Comparison of ENCODE assay signal across 23 cellular contexts in the genomic region with DNA sequence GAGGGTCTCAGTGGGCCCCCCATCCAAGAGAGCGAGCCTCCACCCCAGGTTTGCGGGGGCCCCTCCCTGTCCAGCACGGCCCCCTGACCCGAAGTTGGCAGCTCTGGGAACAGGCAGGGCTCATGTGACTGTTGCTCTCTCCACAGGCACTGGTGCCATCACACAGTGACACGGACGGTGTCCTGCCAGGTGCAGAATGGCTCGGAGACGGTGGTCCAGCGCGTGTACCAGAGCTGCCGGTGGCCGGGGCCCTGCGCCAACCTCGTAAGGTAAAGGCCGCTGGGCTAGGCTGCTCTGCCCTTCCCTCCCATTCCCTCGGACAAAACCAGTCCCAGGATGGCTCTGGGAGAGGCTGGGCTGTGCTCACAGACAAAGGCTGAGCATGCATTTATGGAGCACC. TPM values are rescaled to one million over a fixed set of nuclear protein-coding genes. Genes with fewer than 3 reads are reported as not detected.
DNase-seq lines count a peak whose midpoint lies in the region; ATAC-seq, FAIRE-seq and TF ChIP-seq lines count a peak whose summit lies in the region.
"Had no signal": no experiment of that assay in that cellular context is flagged by ENCODE, and none has a peak within 500 bp of the region (broad histone marks: within the 10 kb centered on the region; RNA-seq: fewer than 3 reads in every experiment).

No MANE protein-coding gene starts in this region.

- no peak overlapping the region for H3K14ac ChIP-seq in H1 (ENCODE audit: insufficient read length)

- POLR2A ChIA-PET in SK-N-SH (lab: Yijun Ruan, JAX) (no interaction called here), H1 (lab: Charles Lee; ENCODE audit: partially characterized antibody) (interaction anchor here (0.5 kb wide), 1 partner anchor 64 kb away, joined by 4 read pairs; no protein-coding TSS in a partner anchor)
- POLR2A ChIA-PET in naive thymus-derived CD4-positive, alpha-beta T cell (lab: Charles Lee) = no interaction called here

- no peak for TF ChIP-seq CTCF in SK-N-SH (IDR thresholded peaks at IDR 0.05)
- no peak for TF ChIP-seq CTCF in H1 (IDR thresholded peaks at IDR 0.05; ENCODE audit: control extremely low read depth in 1 of 3, insufficient read depth in 1 of 3, low read depth in 1 of 3, low read length in 3 of 3)
- no peak for TF ChIP-seq CTCF in upper lobe of right lung (IDR thresholded peaks at IDR 0.05)

- no peaks in the 10 kb centered on the region for H3K9me2 ChIP-seq in SK-N-SH

- peak overlapping the region; percentile 61; the same call in 1 of the 2 replicates for H2BK5ac ChIP-seq in H1 (ENCODE audit: low read depth, low read length)

- H3K27ac Mint-ChIP-seq in naive thymus-derived CD4-positive, alpha-beta T cell = no peak overlapping the region
- H3K27ac Mint-ChIP-seq: HFFc6 had no signal

- H3K23me2 ChIP-seq in H1 (ENCODE audit: low read depth, low read length) = no peaks in the 10 kb centered on the region

- H3K18ac ChIP-seq in H1 (ENCODE audit: extremely low read depth, low read length) = no peak overlapping the region

- WGBS in SK-N-SH (ENCODE audit: low lambda C conversion rate) = 72% methylated on average over 16 of the region's 16 CpGs
- 93% methylated on average over 16 of the region's 16 CpGs; no CpG with 5 or more reads in 1 of the 2 experiments for WGBS in H1 (ENCODE audit: extremely low coverage in 1 of 2, insufficient coverage in 1 of 2, insufficient read length in 1 of 2, insufficient replicate concordance in 2 of 2, low coverage in 1 of 2, low lambda C conversion rate in 2 of 2, missing lambda C conversion rate in 1 of 2), 2 experiments

- H4K20me1 ChIP-seq in SK-N-SH (ENCODE audit: insufficient read depth) = no peaks in the 10 kb centered on the region
- H4K20me1 ChIP-seq in H1 (replicated peaks in 1 of 2; ENCODE audit: control insufficient read depth in 1 of 2, insufficient read depth in 2 of 2, low read length in 2 of 2) = peaks cover 0 to 8% of the 10 kb centered on the region in 2 experiments

- peak overlapping the region; percentile 71; the same call in 1 of the 2 replicates for H2BK12ac ChIP-seq in H1 (ENCODE audit: low read depth, low read length)

- H3K79me2 ChIP-seq in SK-N-SH (ENCODE audit: insufficient read depth) = no peaks in the 10 kb centered on the region
- peaks cover 0 to 5% of the 10 kb centered on the region in 2 experiments; a peak in 1 of 4 replicates for H3K79me2 ChIP-seq in H1 (ENCODE audit: control insufficient read depth in 1 of 2, insufficient read depth in 2 of 2, low read length in 2 of 2)

- no peak overlapping the region for H3K9ac ChIP-seq in SK-N-SH
- no peak overlapping the region for H3K9ac ChIP-seq in H1 (replicated peaks in 1 of 4; ENCODE audit: extremely low read depth in 1 of 4, low read depth in 3 of 4, low read length in 3 of 4)
- H3K9ac ChIP-seq: GM23248 had no signal

- no peak overlapping the region for H3K23ac ChIP-seq in H1 (ENCODE audit: insufficient read length)

- no peak overlapping the region for H3K56ac ChIP-seq in H1 (replicated peaks; ENCODE audit: insufficient read length, low read depth, low read length)

- TF ChIP-seq RAD21 in SK-N-SH (IDR thresholded peaks at IDR 0.05; ENCODE audit: low read length) (no peak), H1 (IDR thresholded peaks at IDR 0.05 in 1 of 2, conservative IDR thresholded peaks at IDR 0.05 in 1 of 2; ENCODE audit: low read depth in 2 of 2, low read length in 2 of 2) (no peak)

- H3K27ac ChIP-seq in SK-N-SH (ENCODE audit: low read depth in 2 of 2, low read length in 1 of 2) (no peak overlapping the region), H1 (ENCODE audit: low read depth, low read length) (no peak overlapping the region), upper lobe of right lung (no peak overlapping the region)
- H3K27ac ChIP-seq in naive thymus-derived CD4-positive, alpha-beta T cell (ENCODE audit: low read depth, low read length) = no peak overlapping the region
- H3K27ac ChIP-seq: 22Rv1, GM23248 had no signal

- no peak overlapping the region for H2AK5ac ChIP-seq in H1 (ENCODE audit: low read depth, low read length)

- no peak for TF ChIP-seq POLR2A in H1 (IDR thresholded peaks at IDR 0.05; ENCODE audit: control extremely low read depth in 1 of 2, low read depth in 2 of 2, low read length in 2 of 2)

- H3K36me3 ChIP-seq in SK-N-SH (replicated peaks in 1 of 2; ENCODE audit: control insufficient read depth in 1 of 2, insufficient read depth in 2 of 2, low read length in 1 of 2) = no peaks in the 10 kb centered on the region
- no peaks in the 10 kb centered on the region for H3K36me3 ChIP-seq in H1 (ENCODE audit: control insufficient read depth in 2 of 4, insufficient read depth in 4 of 4, low read length in 3 of 4)
- H3K36me3 ChIP-seq in upper lobe of right lung = no peaks in the 10 kb centered on the region
- no peaks in the 10 kb centered on the region for H3K36me3 ChIP-seq in naive thymus-derived CD4-positive, alpha-beta T cell (ENCODE audit: control insufficient read depth in 2 of 3, insufficient read depth in 3 of 3, low read length in 3 of 3)
- H3K36me3 ChIP-seq: HAP-1 had no signal

- H3K4me3 ChIP-seq in SK-N-SH (ENCODE audit: low read depth in 2 of 2, low read length in 1 of 2) (no peak overlapping the region), H1 (ENCODE audit: extremely low read depth in 1 of 4, insufficient read depth in 2 of 4, low read depth in 3 of 4, low read length in 4 of 4) (no peak overlapping the region), upper lobe of right lung (no peak overlapping the region)
- H3K4me3 ChIP-seq in naive thymus-derived CD4-positive, alpha-beta T cell (ENCODE audit: low read length) = no peak overlapping the region
- H3K4me3 ChIP-seq: GM23248, HAP-1 had no signal

- ATAC-seq in SK-N-SH treated with all-trans-retinoic acid at 6 μM for 48 hours = no peak; the same call in 2 of the 3 replicates
- ATAC-seq in upper lobe of right lung = peak; percentile 23
- ATAC-seq in naive thymus-derived CD4-positive, alpha-beta T cell = no peak

- no peak overlapping the region for H2AFZ ChIP-seq in SK-N-SH (ENCODE audit: low read depth)
- H2AFZ ChIP-seq in H1 (ENCODE audit: low read length) = no peak overlapping the region
- H2AFZ ChIP-seq: GM23248 had no signal

- no peaks in the 10 kb centered on the region for H3K36me3 Mint-ChIP-seq in naive thymus-derived CD4-positive, alpha-beta T cell
- H3K36me3 Mint-ChIP-seq: CD4-positive, alpha-beta memory T cell had no signal

- DNase-seq in SK-N-SH (peak; percentile 14), H1 (ENCODE audit: low read depth in 1 of 2, low spot score in 2 of 2) (no peak), upper lobe of right lung (no peak), putamen (ENCODE audit: low spot score) (no peak)
- DNase-seq in naive thymus-derived CD4-positive, alpha-beta T cell = no peak
- DNase-seq: AML-193; C1 segment of cervical spinal cord; Calu3; CD4-positive, alpha-beta memory T cell; COR-L47; DMS53; DMS79 treated with DMSO at 0.1 percent for 48 hours; GF-D8; GM23248; HFFc6 had no signal

- H4K5ac ChIP-seq in H1 (ENCODE audit: insufficient read length, low read depth, low read length) = no peak overlapping the region

- H2BK120ac ChIP-seq in H1 (replicated peaks; ENCODE audit: low read depth, low read length) = no peak overlapping the region

- CTCF ChIA-PET in SK-N-SH (lab: Yijun Ruan, JAX) (interaction anchor here (1.1 to 4.7 kb wide), 4 partner anchors 8 to 88 kb away, joined by 3 to 38 read pairs (median 4); no protein-coding TSS in a partner anchor), H1 (lab: Charles Lee; ENCODE audit: partially characterized antibody) (interaction anchor here (1.2 to 32.6 kb wide), 3 partner anchors 9 to 88 kb away, joined by 4 to 728 read pairs (median 4); a partner anchor contains a TSS)
- CTCF ChIA-PET in naive thymus-derived CD4-positive, alpha-beta T cell (lab: Charles Lee) = no interaction called here

- H3K9me3 Mint-ChIP-seq in naive thymus-derived CD4-positive, alpha-beta T cell = no peaks in the 10 kb centered on the region
- H3K9me3 Mint-ChIP-seq: CD4-positive, alpha-beta memory T cell; HFFc6 had no signal

- H3K27me3 Mint-ChIP-seq in naive thymus-derived CD4-positive, alpha-beta T cell = peaks cover 0 to 18% (median 6%) of the 10 kb centered on the region in 5 donors

- H4K8ac ChIP-seq in H1 (ENCODE audit: extremely low read depth, insufficient read depth, low read length) = no peak overlapping the region

- intact Hi-C loops in upper lobe of right lung (cut with DNase I) = no loop called here
- intact Hi-C loops in naive thymus-derived CD4-positive, alpha-beta T cell (cut with micrococcal nuclease) = no loop called here

- H3K4ac ChIP-seq in H1 (replicated peaks; ENCODE audit: insufficient read length, low read depth, low read length) = no peak overlapping the region

- no peaks in the 10 kb centered on the region; the same call in 1 of the 2 replicates for H3K79me1 ChIP-seq in H1 (ENCODE audit: low read depth, low read length)

- H3K27me3 ChIP-seq in SK-N-SH (ENCODE audit: insufficient read depth) = peaks cover 42% of the 10 kb centered on the region
- H3K27me3 ChIP-seq in H1 (replicated peaks in 1 of 4; ENCODE audit: control insufficient read depth in 3 of 4, extremely low read depth in 1 of 4, insufficient read depth in 3 of 4, low read length in 3 of 4) = no peaks in the 10 kb centered on the region
- peaks cover 4% of the 10 kb centered on the region for H3K27me3 ChIP-seq in upper lobe of right lung
- H3K27me3 ChIP-seq in naive thymus-derived CD4-positive, alpha-beta T cell (ENCODE audit: control insufficient read depth in 2 of 2, insufficient read depth in 2 of 2, low read length in 2 of 2) = no peaks in the 10 kb centered on the region

- no peaks in the 10 kb centered on the region for H3F3A ChIP-seq in SK-N-SH (replicated peaks; ENCODE audit: insufficient read depth)

- H2BK20ac ChIP-seq in H1 (ENCODE audit: low read length) = no peak overlapping the region

- H3K4me2 ChIP-seq in SK-N-SH (no peak overlapping the region), H1 (ENCODE audit: insufficient read depth in 1 of 2, low read depth in 2 of 2, low read length in 2 of 2) (no peak overlapping the region)

- H2BK15ac ChIP-seq in H1 (ENCODE audit: low read length) = peak overlapping the region; percentile 25; the same call in 1 of the 2 replicates

- no peak for FAIRE-seq in H1 (lab: Jason Lieb, UNC)
- FAIRE-seq: A204.1, GM12891, GM18507, GM19239 had no signal

- peak overlapping the region; percentile 69 for H4K91ac ChIP-seq in H1 (replicated peaks; ENCODE audit: insufficient read length, low read length)

- H3K4me1 ChIP-seq in SK-N-SH (ENCODE audit: control insufficient read depth in 1 of 2, insufficient read depth in 2 of 2, low read depth in 1 of 2, low read length in 1 of 2) (no peaks in the 10 kb centered on the region), H1 (replicated peaks in 1 of 4; ENCODE audit: control insufficient read depth in 3 of 4, insufficient read depth in 4 of 4, low read length in 3 of 4) (peaks cover 0 to 14% (median 9%) of the 10 kb centered on the region in 4 experiments; a peak in 6 of 7 replicates), upper lobe of right lung (no peaks in the 10 kb centered on the region)
- no peaks in the 10 kb centered on the region for H3K4me1 ChIP-seq in naive thymus-derived CD4-positive, alpha-beta T cell (ENCODE audit: control insufficient read depth in 2 of 2, insufficient read depth in 2 of 2, low read length in 2 of 2)
- H3K4me1 ChIP-seq: HAP-1 had no signal

- no peak overlapping the region for H3K4me3 Mint-ChIP-seq in naive thymus-derived CD4-positive, alpha-beta T cell
- H3K4me3 Mint-ChIP-seq: CD4-positive, alpha-beta memory T cell; HFFc6 had no signal

- H3K9me3 ChIP-seq in SK-N-SH (no peaks in the 10 kb centered on the region), H1 (ENCODE audit: insufficient read depth in 2 of 2, low read depth in 1 of 2, low read length in 1 of 2) (no peaks in the 10 kb centered on the region), upper lobe of right lung (no peaks in the 10 kb centered on the region)
- no peaks in the 10 kb centered on the region for H3K9me3 ChIP-seq in naive thymus-derived CD4-positive, alpha-beta T cell (ENCODE audit: control insufficient read depth in 2 of 3, low read length in 3 of 3)
- H3K9me3 ChIP-seq: HAP-1 had no signal

- H3K4me1 Mint-ChIP-seq in naive thymus-derived CD4-positive, alpha-beta T cell = peaks cover 0 to 2% (median 0%) of the 10 kb centered on the region in 7 donors
- H3K4me1 Mint-ChIP-seq: CD4-positive, alpha-beta memory T cell had no signal

- TF ChIP-seq EP300 in SK-N-SH (IDR thresholded peaks at IDR 0.05; ENCODE audit: borderline replicate concordance in 1 of 2, low read depth in 1 of 2, low read length in 1 of 2) (no peak), H1 (IDR thresholded peaks at IDR 0.05; ENCODE audit: borderline replicate concordance in 1 of 2, low read depth in 2 of 2, low read length in 2 of 2) (no peak)

RNA-seq across cellular contexts. Expression of a gene that starts 57.2 kb away (rescaled TPM):
- polyA plus RNA-seq in SK-N-SH (2012; rRNA removed) (0.05 and 0.06 TPM in 2 replicates), H1 (2011; rRNA removed) (51.1 and 68.1 TPM in 2 replicates)
- 0.04 and 0.05 TPM in 2 replicates for polyA plus RNA-seq in SK-N-SH (2012; cell fraction: cytosol; rRNA removed)
- 0.13 and 0.47 TPM in 2 replicates for polyA plus RNA-seq in SK-N-SH (2012; cell fraction: nucleus; rRNA removed)
- total RNA-seq in H1 (2021; fragmentation: NEBNext Ultra II Directional; extraction: Animal tissue kit (Norgen Biotek cat#: 25700)) = 68.8 and 71.4 TPM in 2 replicates
- polyA plus RNA-seq in H1 (2011; cell fraction: cytosol; rRNA removed) = 64.7 TPM
- polyA plus RNA-seq in H1 (2011; cell fraction: nucleus; rRNA removed) = 90.6 TPM
- polyA plus RNA-seq in H1 (2012, experiment 1 of 2) = 53.7 to 60.1 TPM (median 59.5 TPM) in 4 replicates
- 54.5 TPM for polyA plus RNA-seq in H1 (2012, experiment 2 of 2)
- polyA plus RNA-seq in H1 (2013, experiment 1 of 2) = 95.9 TPM
- polyA plus RNA-seq in H1 (2013, experiment 2 of 2) = 94.8 TPM
- 17.5 and 19.5 TPM in 2 replicates for polyA minus RNA-seq in H1 (2011; rRNA and poly(A)+ RNA removed)
- 29.7 TPM for polyA minus RNA-seq in H1 (2011; cell fraction: cytosol; rRNA and poly(A)+ RNA removed)
- 19.1 TPM for polyA minus RNA-seq in H1 (2011; cell fraction: nucleus; rRNA and poly(A)+ RNA removed)
- total RNA-seq in upper lobe of right lung = 0.58 TPM
- total RNA-seq in naive thymus-derived CD4-positive, alpha-beta T cell = under 1 TPM in 1 of 5 experiments, not detected in 4; 0.24 TPM
- not detected for polyA plus RNA-seq in naive thymus-derived CD4-positive, alpha-beta T cell
- total RNA-seq: Calu3; CD4-positive, alpha-beta memory T cell; GM23248; H4; HFFc6 had no signal
- polyA plus RNA-seq: CD4-positive, alpha-beta memory T cell; GM23248 had no signal

Comparison
In these comparisons a context has a peak if more than half of its experiments do, and no peak if none do; other contexts are left out.
1. RNA of a gene that starts 57.2 kb away (total RNA-seq): 68.8 to 71.4 TPM in H1; 0.58 TPM in upper lobe of right lung (single experiment) and 0.24 TPM in naive thymus-derived CD4-positive, alpha-beta T cell; every median in the first group is over 10 times any median in the second.